Comparison of ENCODE assay signal across 8 cellular contexts in the genomic region with DNA sequence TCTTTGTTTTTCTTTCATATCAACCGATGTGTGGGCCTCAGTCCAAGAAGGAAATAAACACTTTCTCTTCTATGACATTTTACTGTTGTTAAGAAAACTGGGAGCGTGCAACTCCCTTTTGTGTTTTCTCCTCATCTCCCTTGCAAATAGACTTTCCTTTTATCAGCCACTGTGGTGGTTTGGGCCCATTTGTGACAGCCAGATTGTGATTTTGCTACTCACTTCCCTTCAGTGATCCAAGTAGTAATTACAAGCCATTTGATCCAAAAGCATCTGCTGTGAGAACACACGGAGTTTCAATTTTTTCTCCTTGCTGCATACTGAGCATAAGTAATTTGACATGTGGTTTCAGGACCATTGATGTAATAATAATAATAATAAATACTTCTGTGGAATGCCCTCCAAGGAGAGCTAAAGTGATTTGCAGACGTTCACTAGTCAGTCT.
DNase-seq lines count a peak whose midpoint lies in the region; ATAC-seq and TF ChIP-seq lines count a peak whose summit lies in the region.

No MANE protein-coding gene starts in this region.

- peak overlapping the region; percentile 86 for H3K4me2 ChIP-seq in OCI-LY3 (ENCODE audit: low read length)

- H4K20me1 ChIP-seq in OCI-LY3 (ENCODE audit: insufficient read depth, low read length) = no peaks in the 10 kb centered on the region

- H3K9me3 ChIP-seq in OCI-LY3 (ENCODE audit: insufficient read depth, low read length) = no peaks in the 10 kb centered on the region

- H3K4me1 ChIP-seq in OCI-LY3 (ENCODE audit: low read length) = peaks cover 37% of the 10 kb centered on the region

- H3K27ac ChIP-seq in OCI-LY3 (ENCODE audit: low read length) = peak overlapping the region; percentile 71

- H3K4me3 ChIP-seq in OCI-LY3 (ENCODE audit: low read length) (peak overlapping the region; percentile 65), fibroblast of pulmonary artery (replicated peaks; ENCODE audit: low read depth, low read length) (peak overlapping the region; percentile 22)

- ATAC-seq in GM21528 (IDR thresholded peaks at IDR 0.05; ENCODE audit: low FRiP score, unreplicated experiment) (peak; percentile 10), HG03457 (IDR thresholded peaks at IDR 0.05; ENCODE audit: unreplicated experiment) (no peak), HG03175 (IDR thresholded peaks at IDR 0.05; ENCODE audit: unreplicated experiment) (no peak)

- DNase-seq in Ammon's horn (ENCODE audit: low spot score) = peak; percentile 72
- DNase-seq in fibroblast of pulmonary artery (ENCODE audit: low read depth) = peak; percentile 62
- DNase-seq in NCI-H2196 treated with DMSO at 0.1 percent for 48 hours (lab: John Stamatoyannopoulos, UW; ENCODE audit: unreplicated experiment) = no peak
- DNase-seq in NOMO-1 treated with dmso at 0.1 percent for 144 hours (lab: John Stamatoyannopoulos, UW; ENCODE audit: unreplicated experiment) = no peak

- no peaks in the 10 kb centered on the region for H3K79me2 ChIP-seq in OCI-LY3 (ENCODE audit: low read length)

- H2AFZ ChIP-seq in OCI-LY3 (ENCODE audit: low read depth, low read length) = peak overlapping the region; percentile 96

- no peaks in the 10 kb centered on the region for H3K27me3 ChIP-seq in OCI-LY3 (ENCODE audit: low read depth, low read length)

- no peaks in the 10 kb centered on the region for H3K36me3 ChIP-seq in OCI-LY3 (replicated peaks; ENCODE audit: low read depth, low read length)

- no peak for TF ChIP-seq CTCF in OCI-LY3 (IDR thresholded peaks at IDR 0.05; ENCODE audit: low read depth, low read length)
- no peak for TF ChIP-seq CTCF in fibroblast of pulmonary artery (IDR thresholded peaks at IDR 0.05; ENCODE audit: low read length, missing control alignments)

- peak overlapping the region; percentile 45; the same call in 1 of the 2 replicates for H3K9ac ChIP-seq in OCI-LY3 (ENCODE audit: low read length)

Comparison
In these comparisons a context has a peak if more than half of its experiments do, and no peak if none do; other contexts are left out.
1. DNase-seq: peak in Ammon's horn (single experiment) and fibroblast of pulmonary artery (single experiment); none in NCI-H2196 treated with DMSO at 0.1 percent for 48 hours (single experiment) and NOMO-1 treated with dmso at 0.1 percent for 144 hours (single experiment).